ENCODE assay signal across 2 cellular contexts in genomic region chr16:21130811-21131210, GRCh38.
TF ChIP-seq lines count a peak whose summit lies in the region.

No MANE protein-coding gene starts in this region.

TF ChIP-seq in GM23338, 12 proteins besides CTCF, POLR2A, EP300 and RAD21:
- TF ChIP-seq, protein P1, sequence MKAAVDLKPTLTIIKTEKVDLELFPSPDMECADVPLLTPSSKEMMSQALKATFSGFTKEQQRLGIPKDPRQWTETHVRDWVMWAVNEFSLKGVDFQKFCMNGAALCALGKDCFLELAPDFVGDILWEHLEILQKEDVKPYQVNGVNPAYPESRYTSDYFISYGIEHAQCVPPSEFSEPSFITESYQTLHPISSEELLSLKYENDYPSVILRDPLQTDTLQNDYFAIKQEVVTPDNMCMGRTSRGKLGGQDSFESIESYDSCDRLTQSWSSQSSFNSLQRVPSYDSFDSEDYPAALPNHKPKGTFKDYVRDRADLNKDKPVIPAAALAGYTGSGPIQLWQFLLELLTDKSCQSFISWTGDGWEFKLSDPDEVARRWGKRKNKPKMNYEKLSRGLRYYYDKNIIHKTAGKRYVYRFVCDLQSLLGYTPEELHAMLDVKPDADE (IDR thresholded peaks at IDR 0.05), result no peak
- no peak for TF ChIP-seq STAT1 (IDR thresholded peaks at IDR 0.05; ENCODE audit: unreplicated experiment)
- TF ChIP-seq, protein P2, sequence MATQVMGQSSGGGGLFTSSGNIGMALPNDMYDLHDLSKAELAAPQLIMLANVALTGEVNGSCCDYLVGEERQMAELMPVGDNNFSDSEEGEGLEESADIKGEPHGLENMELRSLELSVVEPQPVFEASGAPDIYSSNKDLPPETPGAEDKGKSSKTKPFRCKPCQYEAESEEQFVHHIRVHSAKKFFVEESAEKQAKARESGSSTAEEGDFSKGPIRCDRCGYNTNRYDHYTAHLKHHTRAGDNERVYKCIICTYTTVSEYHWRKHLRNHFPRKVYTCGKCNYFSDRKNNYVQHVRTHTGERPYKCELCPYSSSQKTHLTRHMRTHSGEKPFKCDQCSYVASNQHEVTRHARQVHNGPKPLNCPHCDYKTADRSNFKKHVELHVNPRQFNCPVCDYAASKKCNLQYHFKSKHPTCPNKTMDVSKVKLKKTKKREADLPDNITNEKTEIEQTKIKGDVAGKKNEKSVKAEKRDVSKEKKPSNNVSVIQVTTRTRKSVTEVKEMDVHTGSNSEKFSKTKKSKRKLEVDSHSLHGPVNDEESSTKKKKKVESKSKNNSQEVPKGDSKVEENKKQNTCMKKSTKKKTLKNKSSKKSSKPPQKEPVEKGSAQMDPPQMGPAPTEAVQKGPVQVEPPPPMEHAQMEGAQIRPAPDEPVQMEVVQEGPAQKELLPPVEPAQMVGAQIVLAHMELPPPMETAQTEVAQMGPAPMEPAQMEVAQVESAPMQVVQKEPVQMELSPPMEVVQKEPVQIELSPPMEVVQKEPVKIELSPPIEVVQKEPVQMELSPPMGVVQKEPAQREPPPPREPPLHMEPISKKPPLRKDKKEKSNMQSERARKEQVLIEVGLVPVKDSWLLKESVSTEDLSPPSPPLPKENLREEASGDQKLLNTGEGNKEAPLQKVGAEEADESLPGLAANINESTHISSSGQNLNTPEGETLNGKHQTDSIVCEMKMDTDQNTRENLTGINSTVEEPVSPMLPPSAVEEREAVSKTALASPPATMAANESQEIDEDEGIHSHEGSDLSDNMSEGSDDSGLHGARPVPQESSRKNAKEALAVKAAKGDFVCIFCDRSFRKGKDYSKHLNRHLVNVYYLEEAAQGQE (IDR thresholded peaks at IDR 0.05; ENCODE audit: unreplicated experiment), result no peak
- TF ChIP-seq, protein P3, sequence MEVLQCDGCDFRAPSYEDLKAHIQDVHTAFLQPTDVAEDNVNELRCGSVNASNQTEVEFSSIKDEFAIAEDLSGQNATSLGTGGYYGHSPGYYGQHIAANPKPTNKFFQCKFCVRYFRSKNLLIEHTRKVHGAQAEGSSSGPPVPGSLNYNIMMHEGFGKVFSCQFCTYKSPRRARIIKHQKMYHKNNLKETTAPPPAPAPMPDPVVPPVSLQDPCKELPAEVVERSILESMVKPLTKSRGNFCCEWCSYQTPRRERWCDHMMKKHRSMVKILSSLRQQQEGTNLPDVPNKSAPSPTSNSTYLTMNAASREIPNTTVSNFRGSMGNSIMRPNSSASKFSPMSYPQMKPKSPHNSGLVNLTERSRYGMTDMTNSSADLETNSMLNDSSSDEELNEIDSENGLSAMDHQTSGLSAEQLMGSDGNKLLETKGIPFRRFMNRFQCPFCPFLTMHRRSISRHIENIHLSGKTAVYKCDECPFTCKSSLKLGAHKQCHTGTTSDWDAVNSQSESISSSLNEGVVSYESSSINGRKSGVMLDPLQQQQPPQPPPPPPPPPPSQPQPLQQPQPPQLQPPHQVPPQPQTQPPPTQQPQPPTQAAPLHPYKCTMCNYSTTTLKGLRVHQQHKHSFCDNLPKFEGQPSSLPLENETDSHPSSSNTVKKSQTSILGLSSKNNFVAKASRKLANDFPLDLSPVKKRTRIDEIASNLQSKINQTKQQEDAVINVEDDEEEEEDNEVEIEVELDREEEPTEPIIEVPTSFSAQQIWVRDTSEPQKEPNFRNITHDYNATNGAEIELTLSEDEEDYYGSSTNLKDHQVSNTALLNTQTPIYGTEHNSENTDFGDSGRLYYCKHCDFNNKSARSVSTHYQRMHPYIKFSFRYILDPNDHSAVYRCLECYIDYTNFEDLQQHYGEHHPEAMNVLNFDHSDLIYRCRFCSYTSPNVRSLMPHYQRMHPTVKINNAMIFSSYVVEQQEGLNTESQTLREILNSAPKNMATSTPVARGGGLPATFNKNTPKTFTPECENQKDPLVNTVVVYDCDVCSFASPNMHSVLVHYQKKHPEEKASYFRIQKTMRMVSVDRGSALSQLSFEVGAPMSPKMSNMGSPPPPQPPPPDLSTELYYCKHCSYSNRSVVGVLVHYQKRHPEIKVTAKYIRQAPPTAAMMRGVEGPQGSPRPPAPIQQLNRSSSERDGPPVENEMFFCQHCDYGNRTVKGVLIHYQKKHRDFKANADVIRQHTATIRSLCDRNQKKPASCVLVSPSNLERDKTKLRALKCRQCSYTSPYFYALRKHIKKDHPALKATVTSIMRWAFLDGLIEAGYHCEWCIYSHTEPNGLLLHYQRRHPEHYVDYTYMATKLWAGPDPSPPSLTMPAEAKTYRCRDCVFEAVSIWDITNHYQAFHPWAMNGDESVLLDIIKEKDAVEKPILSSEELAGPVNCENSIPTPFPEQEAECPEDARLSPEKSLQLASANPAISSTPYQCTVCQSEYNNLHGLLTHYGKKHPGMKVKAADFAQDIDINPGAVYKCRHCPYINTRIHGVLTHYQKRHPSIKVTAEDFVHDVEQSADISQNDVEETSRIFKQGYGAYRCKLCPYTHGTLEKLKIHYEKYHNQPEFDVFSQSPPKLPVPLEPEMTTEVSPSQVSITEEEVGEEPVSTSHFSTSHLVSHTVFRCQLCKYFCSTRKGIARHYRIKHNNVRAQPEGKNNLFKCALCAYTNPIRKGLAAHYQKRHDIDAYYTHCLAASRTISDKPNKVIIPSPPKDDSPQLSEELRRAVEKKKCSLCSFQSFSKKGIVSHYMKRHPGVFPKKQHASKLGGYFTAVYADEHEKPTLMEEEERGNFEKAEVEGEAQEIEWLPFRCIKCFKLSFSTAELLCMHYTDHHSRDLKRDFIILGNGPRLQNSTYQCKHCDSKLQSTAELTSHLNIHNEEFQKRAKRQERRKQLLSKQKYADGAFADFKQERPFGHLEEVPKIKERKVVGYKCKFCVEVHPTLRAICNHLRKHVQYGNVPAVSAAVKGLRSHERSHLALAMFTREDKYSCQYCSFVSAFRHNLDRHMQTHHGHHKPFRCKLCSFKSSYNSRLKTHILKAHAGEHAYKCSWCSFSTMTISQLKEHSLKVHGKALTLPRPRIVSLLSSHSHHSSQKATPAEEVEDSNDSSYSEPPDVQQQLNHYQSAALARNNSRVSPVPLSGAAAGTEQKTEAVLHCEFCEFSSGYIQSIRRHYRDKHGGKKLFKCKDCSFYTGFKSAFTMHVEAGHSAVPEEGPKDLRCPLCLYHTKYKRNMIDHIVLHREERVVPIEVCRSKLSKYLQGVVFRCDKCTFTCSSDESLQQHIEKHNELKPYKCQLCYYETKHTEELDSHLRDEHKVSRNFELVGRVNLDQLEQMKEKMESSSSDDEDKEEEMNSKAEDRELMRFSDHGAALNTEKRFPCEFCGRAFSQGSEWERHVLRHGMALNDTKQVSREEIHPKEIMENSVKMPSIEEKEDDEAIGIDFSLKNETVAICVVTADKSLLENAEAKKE (CRISPR knock-in tag; IDR thresholded peaks at IDR 0.05), result no peak
- TF ChIP-seq EZH2 (IDR thresholded peaks at IDR 0.05; ENCODE audit: low read depth, unreplicated experiment), result no peak
- TF ChIP-seq NANOG (IDR thresholded peaks at IDR 0.05; ENCODE audit: borderline replicate concordance), result no peak
- TF ChIP-seq POLR2AphosphoS5 (IDR thresholded peaks at IDR 0.05; ENCODE audit: low read depth), result no peak
- no peak for TF ChIP-seq ZNF114 (CRISPR knock-in tag; IDR thresholded peaks at IDR 0.05)
- TF ChIP-seq JUNB (IDR thresholded peaks at IDR 0.05; ENCODE audit: unreplicated experiment), result no peak
- no peak for TF ChIP-seq CREB1 (CRISPR knock-in tag; IDR thresholded peaks at IDR 0.05; ENCODE audit: low read depth)
- TF ChIP-seq ZNF331 (CRISPR knock-in tag; IDR thresholded peaks at IDR 0.05; ENCODE audit: low read depth), result no peak
- TF ChIP-seq EZH2phosphoT487 (IDR thresholded peaks at IDR 0.05; ENCODE audit: unreplicated experiment), result no peak

TF ChIP-seq in GM12878, 131 proteins besides CTCF, POLR2A, EP300 and RAD21:
- no peak for TF ChIP-seq WRNIP1 (IDR thresholded peaks at IDR 0.05; ENCODE audit: borderline replicate concordance, low read depth, low read length)
- no peak for TF ChIP-seq BACH1 (IDR thresholded peaks at IDR 0.05; ENCODE audit: borderline replicate concordance)
- no peak for TF ChIP-seq MEF2B (IDR thresholded peaks at IDR 0.05; ENCODE audit: partially characterized antibody, poor library complexity, severe bottlenecking)
- TF ChIP-seq HDAC2 (IDR thresholded peaks at IDR 0.05), result no peak
- no peak for TF ChIP-seq NFXL1 (IDR thresholded peaks at IDR 0.05; ENCODE audit: borderline replicate concordance)
- TF ChIP-seq BCL3 (IDR thresholded peaks at IDR 0.05; ENCODE audit: borderline replicate concordance, insufficient read depth, low read depth, low read length, poor library complexity, severe bottlenecking), result no peak
